19 cellular contexts compared by ENCODE assay signal in genomic region chr9:671997-672396, GRCh38.
"Had no signal": no experiment of that assay in that cellular context is flagged by ENCODE, and none has a peak within 500 bp of the region (broad histone marks: within the 10 kb centered on the region; RNA-seq: fewer than 3 reads in every experiment).

No MANE protein-coding gene starts in this region.

- ATAC-seq: left cardiac atrium; left ventricle myocardium superior; naive thymus-derived CD8-positive, alpha-beta T cell; right cardiac atrium had no signal

- H3K9me3 ChIP-seq: ovary had no signal

- FAIRE-seq: colon, endothelial cell of umbilical vein, kidney, small intestine had no signal

- H3K27me3 ChIP-seq: esophagus muscularis mucosa, ovary, uterus had no signal

- H3K27ac ChIP-seq: esophagus muscularis mucosa, ovary, uterus had no signal

- DNase-seq: cerebellar nuclear complex; dermis blood vessel endothelial cell; effector CD4-positive, alpha-beta T cell; endodermal cell; immature natural killer cell; kidney; left cardiac atrium; left ventricle myocardium superior; mesendoderm; naive thymus-derived CD8-positive, alpha-beta T cell; ovary; right cardiac atrium; small intestine; stimulated activated CD4-positive, alpha-beta T cell treated with anti-CD3 and anti-CD28 coated beads, Interleukin-2, amount 100 ng/mL, for 48 hours; stimulated activated naive CD4-positive, alpha-beta T cell treated with Interleukin-2 at 50 U/mL for 16 hours; uterus had no signal

- H3K36me3 ChIP-seq: esophagus muscularis mucosa, ovary, uterus had no signal

- H3K4me3 ChIP-seq: esophagus muscularis mucosa, ovary, uterus had no signal
